8 cellular contexts compared by ENCODE assay signal in the genomic region with DNA sequence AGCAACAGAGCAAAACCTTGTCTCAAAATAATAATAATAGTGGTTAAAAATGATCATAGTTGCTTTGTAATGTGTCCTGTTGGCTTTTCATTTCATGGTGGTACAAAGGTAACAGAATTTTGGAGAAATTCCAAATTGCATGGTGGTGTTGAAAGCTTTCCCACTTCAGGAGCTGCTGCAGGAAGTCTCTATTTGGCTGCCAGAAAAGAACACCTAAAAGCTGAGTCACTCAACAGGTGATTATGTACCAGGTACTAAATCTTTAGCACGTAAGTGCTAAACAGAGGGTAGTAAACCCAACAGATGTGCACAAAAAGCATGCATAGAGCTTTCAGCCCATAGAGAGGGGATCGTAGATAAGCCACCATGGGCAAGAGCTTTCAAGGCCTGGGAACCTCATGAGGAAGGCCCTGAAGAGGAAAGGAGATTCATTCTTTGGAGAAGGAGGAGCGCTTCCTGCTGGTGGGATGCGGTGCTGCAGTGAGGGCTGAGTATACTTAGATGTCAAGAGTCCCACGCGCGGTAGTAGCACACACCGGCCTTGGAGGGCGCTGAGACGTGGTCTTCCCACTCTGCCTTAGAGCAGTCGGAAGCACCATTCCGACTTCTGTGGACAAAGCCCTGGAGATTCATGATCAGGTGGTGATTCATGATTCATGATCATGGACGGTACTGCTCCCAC.
DNase-seq lines count a peak whose midpoint lies in the region; ATAC-seq and TF ChIP-seq lines count a peak whose summit lies in the region.

No MANE protein-coding gene starts in this region.

- H3K4me3 ChIP-seq in hepatocyte: no peak overlapping the region

- no peaks in the 10 kb centered on the region for H3K36me3 ChIP-seq in hepatocyte (replicated peaks; ENCODE audit: insufficient read depth, low read depth)

- TF ChIP-seq CTCF in 22Rv1 (IDR thresholded peaks at IDR 0.05) (peak; percentile 74), GM12874 (IDR thresholded peaks at IDR 0.05; ENCODE audit: insufficient read depth, low read depth, low read length) (peak; percentile 66), hepatocyte (IDR thresholded peaks at IDR 0.05; ENCODE audit: poor library complexity) (peak; percentile 39)

- no peaks in the 10 kb centered on the region for H4K20me1 ChIP-seq in hepatocyte (ENCODE audit: insufficient read depth, poor library complexity, severe bottlenecking)

- peaks cover 8% of the 10 kb centered on the region for H3K79me2 ChIP-seq in hepatocyte

- H3K27ac ChIP-seq in 22Rv1: no peak overlapping the region
- H3K27ac ChIP-seq in hepatocyte: no peak overlapping the region

- no peaks in the 10 kb centered on the region for H3K9me2 ChIP-seq in hepatocyte (replicated peaks; ENCODE audit: insufficient read depth)

- H3K4me2 ChIP-seq in hepatocyte: no peak overlapping the region

- H3K9me3 ChIP-seq in hepatocyte (ENCODE audit: low read depth): no peaks in the 10 kb centered on the region

- H2AFZ ChIP-seq in hepatocyte: no peak overlapping the region

- no peak for ATAC-seq in GM19397 (IDR thresholded peaks at IDR 0.05; ENCODE audit: unreplicated experiment)

- no peaks in the 10 kb centered on the region for H3K4me1 ChIP-seq in hepatocyte (ENCODE audit: insufficient read depth)

- WGBS in hepatocyte (ENCODE audit: low lambda C conversion rate, missing lambda C conversion rate): 82% methylated on average over 13 of the region's 13 CpGs

- H3K27me3 ChIP-seq in hepatocyte: no peaks in the 10 kb centered on the region

- peak; percentile 52 for DNase-seq in NCI-H2029 treated with DMSO at 0.1 percent for 48 hours (lab: John Stamatoyannopoulos, UW)
- DNase-seq in activated T-cell treated with anti-CD3 and anti-CD28 coated beads, Interleukin-2, amount 50 U/mL, for 1 hour: peak; percentile 58
- peak; percentile 58 for DNase-seq in hepatocyte (ENCODE audit: low spot score)
- DNase-seq in stimulated activated CD8-positive, alpha-beta memory T cell treated with anti-CD3 and anti-CD28 coated beads, Interleukin-4, amount 100 ng/mL, for 48 hours: peak; percentile 72
- no peak for DNase-seq in NCI-H774 (lab: John Stamatoyannopoulos, UW)
